In the genomic region with DNA sequence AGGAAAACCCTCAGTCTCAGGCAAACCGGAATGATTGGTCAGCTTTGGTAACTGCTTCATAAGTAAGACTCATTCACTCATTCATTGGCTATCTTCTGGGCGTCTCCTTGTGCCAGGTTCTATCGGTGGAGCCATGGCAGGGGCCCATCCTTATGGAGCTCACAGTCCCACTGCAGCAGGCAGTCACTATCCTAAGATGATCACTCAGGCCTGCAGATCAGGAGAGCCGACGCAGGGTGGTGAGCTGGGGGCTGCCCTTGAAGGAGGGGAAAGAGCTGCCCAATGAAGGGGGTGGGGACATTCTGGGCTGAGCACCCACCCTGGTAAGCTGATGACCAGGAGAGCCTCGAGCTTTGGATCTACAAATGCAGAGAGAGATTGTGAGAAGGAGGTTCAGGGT, we compare ENCODE assay signal across 21 cellular contexts. TPM values are rescaled to one million over a fixed set of nuclear protein-coding genes. Genes with fewer than 3 reads are reported as not detected.
DNase-seq lines count a peak whose midpoint lies in the region; ATAC-seq and TF ChIP-seq lines count a peak whose summit lies in the region.
"Had no signal": no experiment of that assay in that cellular context is flagged by ENCODE, and none has a peak within 500 bp of the region (broad histone marks: within the 10 kb centered on the region; RNA-seq: fewer than 3 reads in every experiment).

No MANE protein-coding gene starts in this region.

- no peaks in the 10 kb centered on the region for H3K27me3 ChIP-seq in upper lobe of right lung
- H3K27me3 ChIP-seq: BLaER1 had no signal

- intact Hi-C loops in Right ventricle myocardium inferior (cut with DNase I) (no loop called here), left cardiac atrium (cut with DNase I) (no loop called here), sciatic nerve (cut with DNase I) (no loop called here), upper lobe of right lung (cut with DNase I) (no loop called here)

- ATAC-seq in Right ventricle myocardium inferior (no peak), left cardiac atrium (no peak), sciatic nerve (no peak), upper lobe of right lung (no peak), GM18907 (IDR thresholded peaks at IDR 0.05; ENCODE audit: unreplicated experiment) (no peak), HG02798 (IDR thresholded peaks at IDR 0.05; ENCODE audit: poor library complexity, unreplicated experiment) (no peak)
- ATAC-seq: CD8-positive, alpha-beta T cell; GM12878 had no signal

- no peak for TF ChIP-seq CTCF in upper lobe of right lung (IDR thresholded peaks at IDR 0.05)

- no peak overlapping the region for H3K4me3 ChIP-seq in upper lobe of right lung
- H3K4me3 ChIP-seq: BLaER1, GM12878, HAP-1 had no signal

- DNase-seq in Right ventricle myocardium inferior (ENCODE audit: missing footprints): peak; percentile 47
- DNase-seq in left cardiac atrium: no peak
- DNase-seq in islet precursor cell: peak; percentile 17
- DNase-seq in sciatic nerve (ENCODE audit: low spot score): peak; percentile 47
- peak; percentile 22 for DNase-seq in upper lobe of right lung
- no peak for DNase-seq in NCI-H345 treated with DMSO at 0.1 percent for 48 hours (lab: John Stamatoyannopoulos, UW; ENCODE audit: unreplicated experiment)
- DNase-seq: Caco-2; CD4-positive, CD25-positive, alpha-beta regulatory T cell; CD8-positive, alpha-beta T cell; DMS153; DND-41; GOT3; HFFc6 had no signal

- H3K36me3 ChIP-seq in upper lobe of right lung: no peaks in the 10 kb centered on the region
- H3K36me3 ChIP-seq: BLaER1, HAP-1 had no signal

- peaks cover 19% of the 10 kb centered on the region for H3K4me1 ChIP-seq in upper lobe of right lung
- H3K4me1 ChIP-seq: Caco-2, HAP-1 had no signal

- no peak overlapping the region for H3K27ac ChIP-seq in upper lobe of right lung
- H3K27ac ChIP-seq: 22Rv1, BLaER1, C4-2B had no signal

- H3K9me3 ChIP-seq in upper lobe of right lung: no peaks in the 10 kb centered on the region
- H3K9me3 ChIP-seq: BLaER1, Caco-2, HAP-1 had no signal

RNA-seq across cellular contexts. Expression of gene FGD5, which starts 20.5 kb away (rescaled TPM):
- total RNA-seq in Right ventricle myocardium inferior: 16.5 TPM
- 10 to 100 TPM; 19.3 to 28.7 TPM for total RNA-seq in left cardiac atrium
- total RNA-seq in sciatic nerve: 57.4 TPM
- 84.2 TPM for total RNA-seq in upper lobe of right lung
- total RNA-seq: B cell; CD8-positive, alpha-beta T cell; HFFc6 had no signal

Comparison
In these comparisons a context has a peak if more than half of its experiments do, and no peak if none do; other contexts are left out.
1. DNase-seq: peak in Right ventricle myocardium inferior (single experiment), islet precursor cell (single experiment), sciatic nerve (single experiment) and upper lobe of right lung (single experiment); none in left cardiac atrium (single experiment) and NCI-H345 treated with DMSO at 0.1 percent for 48 hours (single experiment).